ENCODE assay signal across 13 cellular contexts in genomic region chr13:78299832-78300623, GRCh38.
A peak's percentile ranks its signal among the peaks of the same experiment; 100 is the strongest.
DNase-seq lines count a peak whose midpoint lies in the region; ATAC-seq lines count a peak whose summit lies in the region.
"Had no signal": no experiment of that assay in that cellular context is flagged by ENCODE, and none has a peak within 500 bp of the region (broad histone marks: within the 10 kb centered on the region; RNA-seq: fewer than 3 reads in every experiment).

No MANE protein-coding gene starts in this region.

- in situ Hi-C loops in HAP-1 (cut with MboI; ENCODE audit: low sequenced_read_pairs), result no loop called here

- H3K4me3 ChIP-seq in HAP-1, result no peak overlapping the region
- H3K4me3 ChIP-seq: hepatocyte had no signal

- no peaks in the 10 kb centered on the region; the same call in 1 of the 2 replicates for H3K27me3 ChIP-seq in HAP-1 (ENCODE audit: low read depth)
- H3K27me3 ChIP-seq: hepatocyte had no signal

- peak; percentile 67 for ATAC-seq in GM18861 (IDR thresholded peaks at IDR 0.05; ENCODE audit: unreplicated experiment)
- ATAC-seq in GM21447 (IDR thresholded peaks at IDR 0.05; ENCODE audit: unreplicated experiment), result peak; percentile 89
- ATAC-seq in HG03025 (IDR thresholded peaks at IDR 0.05; ENCODE audit: low FRiP score, unreplicated experiment), result peak; percentile 72
- ATAC-seq in HG03565 (IDR thresholded peaks at IDR 0.05; ENCODE audit: unreplicated experiment), result peak; percentile 82
- ATAC-seq: esophagus mucosa had no signal

- H3K9me3 ChIP-seq in HAP-1, result no peaks in the 10 kb centered on the region

- H3K4me1 ChIP-seq in HAP-1, result no peaks in the 10 kb centered on the region

- no peaks in the 10 kb centered on the region for H3K36me3 ChIP-seq in HAP-1 (replicated peaks)

- no peak for DNase-seq in activated T-cell treated with anti-CD3 and anti-CD28 coated beads, Interleukin-2, amount 50 U/mL, for 1 hour
- DNase-seq in NCI-H1436 (lab: John Stamatoyannopoulos, UW) (no peak), HAP-1 (ENCODE audit: low spot score in 2 of 2) (no peak)
- no peak for DNase-seq in activated CD8-positive, alpha-beta memory T cell treated with anti-CD3 and anti-CD28 coated beads for 24 hours
- DNase-seq: Karpas-422, NCI-H187 treated with DMSO at 0.1 percent for 48 hours, substantia nigra had no signal
